ENCODE assay signal across 1 cellular context in genomic region chr2:72208225-72208624, GRCh38.
TF ChIP-seq lines count a peak whose summit lies in the region.

No MANE protein-coding gene starts in this region.

TF ChIP-seq in SK-N-SH, 30 proteins besides CTCF, POLR2A, EP300 and RAD21 (continued from another document):
- TF ChIP-seq, protein P1, sequence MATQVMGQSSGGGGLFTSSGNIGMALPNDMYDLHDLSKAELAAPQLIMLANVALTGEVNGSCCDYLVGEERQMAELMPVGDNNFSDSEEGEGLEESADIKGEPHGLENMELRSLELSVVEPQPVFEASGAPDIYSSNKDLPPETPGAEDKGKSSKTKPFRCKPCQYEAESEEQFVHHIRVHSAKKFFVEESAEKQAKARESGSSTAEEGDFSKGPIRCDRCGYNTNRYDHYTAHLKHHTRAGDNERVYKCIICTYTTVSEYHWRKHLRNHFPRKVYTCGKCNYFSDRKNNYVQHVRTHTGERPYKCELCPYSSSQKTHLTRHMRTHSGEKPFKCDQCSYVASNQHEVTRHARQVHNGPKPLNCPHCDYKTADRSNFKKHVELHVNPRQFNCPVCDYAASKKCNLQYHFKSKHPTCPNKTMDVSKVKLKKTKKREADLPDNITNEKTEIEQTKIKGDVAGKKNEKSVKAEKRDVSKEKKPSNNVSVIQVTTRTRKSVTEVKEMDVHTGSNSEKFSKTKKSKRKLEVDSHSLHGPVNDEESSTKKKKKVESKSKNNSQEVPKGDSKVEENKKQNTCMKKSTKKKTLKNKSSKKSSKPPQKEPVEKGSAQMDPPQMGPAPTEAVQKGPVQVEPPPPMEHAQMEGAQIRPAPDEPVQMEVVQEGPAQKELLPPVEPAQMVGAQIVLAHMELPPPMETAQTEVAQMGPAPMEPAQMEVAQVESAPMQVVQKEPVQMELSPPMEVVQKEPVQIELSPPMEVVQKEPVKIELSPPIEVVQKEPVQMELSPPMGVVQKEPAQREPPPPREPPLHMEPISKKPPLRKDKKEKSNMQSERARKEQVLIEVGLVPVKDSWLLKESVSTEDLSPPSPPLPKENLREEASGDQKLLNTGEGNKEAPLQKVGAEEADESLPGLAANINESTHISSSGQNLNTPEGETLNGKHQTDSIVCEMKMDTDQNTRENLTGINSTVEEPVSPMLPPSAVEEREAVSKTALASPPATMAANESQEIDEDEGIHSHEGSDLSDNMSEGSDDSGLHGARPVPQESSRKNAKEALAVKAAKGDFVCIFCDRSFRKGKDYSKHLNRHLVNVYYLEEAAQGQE (IDR thresholded peaks at IDR 0.05; ENCODE audit: low read depth, low read length): no peak
- TF ChIP-seq USF2 (IDR thresholded peaks at IDR 0.05; ENCODE audit: borderline replicate concordance, low read depth, low read length): no peak
- TF ChIP-seq EZH2phosphoT487 (IDR thresholded peaks at IDR 0.05; ENCODE audit: borderline replicate concordance, low read depth): no peak
- TF ChIP-seq RXRA (IDR thresholded peaks at IDR 0.05; ENCODE audit: borderline replicate concordance, low read depth): no peak
